Comparison of ENCODE assay signal across 8 cellular contexts in the genomic region with DNA sequence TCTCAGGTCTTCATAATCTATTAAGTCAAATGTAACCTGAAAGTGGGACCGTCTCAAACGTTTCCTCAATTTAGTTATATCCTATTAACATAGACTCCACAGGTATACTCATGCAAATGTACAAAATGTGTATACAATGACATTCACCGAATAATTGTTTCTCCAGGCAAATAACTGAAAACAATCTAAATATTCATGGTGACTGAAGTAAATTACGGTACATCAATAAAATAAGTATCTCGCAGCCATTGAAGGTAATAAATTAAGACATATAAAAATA. TPM values are rescaled to one million over a fixed set of nuclear protein-coding genes. Genes with fewer than 3 reads are reported as not detected.
DNase-seq lines count a peak whose midpoint lies in the region; ATAC-seq and TF ChIP-seq lines count a peak whose summit lies in the region.

No MANE protein-coding gene starts in this region.

- H3K36me3 Mint-ChIP-seq in activated T-cell treated with anti-CD3 and anti-CD28 coated beads, Interleukin-2, amount 50 U/mL, for 24 hours (ENCODE audit: low read depth): peaks cover 92% of the 10 kb centered on the region

- H3K4me1 ChIP-seq in adrenal gland (replicated peaks in 1 of 2): peaks cover 12 to 30% of the 10 kb centered on the region in 2 donors
- H3K4me1 ChIP-seq in right lobe of liver: peaks cover 0 to 18% (median 7%) of the 10 kb centered on the region in 4 donors
- peaks cover 0 to 28% (median 17%) of the 10 kb centered on the region in 4 donors for H3K4me1 ChIP-seq in tibial artery

- H3K9me3 Mint-ChIP-seq in activated T-cell treated with anti-CD3 and anti-CD28 coated beads, Interleukin-2, amount 50 U/mL, for 24 hours: no peaks in the 10 kb centered on the region

- ATAC-seq in right lobe of liver: no peak

- H3K27ac ChIP-seq in adrenal gland (peak overlapping the region in 3 of 5 donors; percentile 72 to 83 (median 79)), right lobe of liver (peak overlapping the region in 1 of 3 donors; percentile 48), tibial artery (peak overlapping the region; percentile 70 to 76)

- DNase-seq in activated T-cell treated with anti-CD3 and anti-CD28 coated beads, Interleukin-2, amount 50 U/mL, for 24 hours: no peak
- DNase-seq in activated T-cell treated with anti-CD3 and anti-CD28 coated beads, Interleukin-2, amount 50 U/mL, for 1 hour: no peak
- DNase-seq in adrenal gland: no peak
- no peak for DNase-seq in right lobe of liver
- no peak for DNase-seq in tibial artery
- no peak for DNase-seq in NCI-H1694 treated with DMSO at 0.1 percent for 48 hours (lab: John Stamatoyannopoulos, UW)
- no peak for DNase-seq in posterior cingulate gyrus
- DNase-seq in NCI-H146 treated with DMSO at 0.1 percent for 48 hours (lab: John Stamatoyannopoulos, UW; ENCODE audit: unreplicated experiment): no peak

- peak overlapping the region; percentile 96 for H3K4me3 Mint-ChIP-seq in activated T-cell treated with anti-CD3 and anti-CD28 coated beads, Interleukin-2, amount 50 U/mL, for 24 hours

- no peaks in the 10 kb centered on the region for H3K9me3 ChIP-seq in adrenal gland (replicated peaks in 1 of 3)
- no peaks in the 10 kb centered on the region for H3K9me3 ChIP-seq in right lobe of liver
- H3K9me3 ChIP-seq in tibial artery: no peaks in the 10 kb centered on the region

- peaks cover 70% of the 10 kb centered on the region for H3K4me1 Mint-ChIP-seq in activated T-cell treated with anti-CD3 and anti-CD28 coated beads, Interleukin-2, amount 50 U/mL, for 24 hours (ENCODE audit: low read depth)

- H3K27me3 ChIP-seq in adrenal gland (no peaks in the 10 kb centered on the region), right lobe of liver (no peaks in the 10 kb centered on the region), tibial artery (no peaks in the 10 kb centered on the region)

- WGBS in adrenal gland, 4 donors: 1% methylated on average over 5 of the region's 5 CpGs
- 0% methylated on average over 5 of the region's 5 CpGs for WGBS in right lobe of liver (ENCODE audit: insufficient coverage, low coverage, low lambda C conversion rate, missing lambda C conversion rate)

- H3K36me3 ChIP-seq in adrenal gland (replicated peaks in 1 of 2): peaks cover 0 to 9% of the 10 kb centered on the region in 2 donors
- peaks cover 0 to 13% (median 4%) of the 10 kb centered on the region in 4 donors for H3K36me3 ChIP-seq in right lobe of liver
- peaks cover 7 to 23% (median 16%) of the 10 kb centered on the region in 3 donors for H3K36me3 ChIP-seq in tibial artery

- TF ChIP-seq CTCF in adrenal gland (IDR thresholded peaks at IDR 0.05) (no peak), right lobe of liver (IDR thresholded peaks at IDR 0.05) (no peak), tibial artery (IDR thresholded peaks at IDR 0.05) (no peak)

- H3K27ac Mint-ChIP-seq in activated T-cell treated with anti-CD3 and anti-CD28 coated beads, Interleukin-2, amount 50 U/mL, for 24 hours: peak overlapping the region; percentile 99

- H3K4me3 ChIP-seq in adrenal gland (peak overlapping the region in 2 of 4 donors; percentile 54 to 57), right lobe of liver (peak overlapping the region; percentile 53 to 79 (median 74)), tibial artery (peak overlapping the region; percentile 64 to 84)

- TF ChIP-seq POLR2A in adrenal gland (IDR thresholded peaks at IDR 0.05) (no peak), right lobe of liver (IDR thresholded peaks at IDR 0.05) (no peak)

- intact Hi-C loops in adrenal gland (cut with DNase I): no loop called here
- intact Hi-C loops in right lobe of liver (cut with DNase I): no loop called here
- intact Hi-C loops in tibial artery (cut with DNase I; ENCODE audit: low total_unique reads): no loop called here
- intact Hi-C loops in posterior cingulate gyrus (cut with DNase I): loop anchor here (1.0 to 10.0 kb wide), 2 partner anchors 32 to 158 kb away; partner anchors contain the start of genes CENPP and NOL8

- H3K27me3 Mint-ChIP-seq in activated T-cell treated with anti-CD3 and anti-CD28 coated beads, Interleukin-2, amount 50 U/mL, for 24 hours: no peaks in the 10 kb centered on the region

RNA-seq across cellular contexts. Expression of gene IARS1, which starts 0.5 kb away (rescaled TPM):
- total RNA-seq in adrenal gland (100 to 1,000 TPM in 2 of 8 donors, 10 to 100 TPM in 6; 55.5 to 122 (median 80.1) TPM), right lobe of liver (10 to 100 TPM; 31.8 to 64.9 (median 40.6) TPM)
- 100 to 1,000 TPM in 1 of 3 donors, 10 to 100 TPM in 2; 16.8 to 152 (median 19.2) TPM for polyA plus RNA-seq in adrenal gland

RNA-seq across cellular contexts. Expression of gene NOL8, which starts 32.1 kb away (rescaled TPM):
- total RNA-seq in adrenal gland (10 to 100 TPM; 13.3 to 38.7 (median 30.6) TPM), right lobe of liver (10 to 100 TPM in 5 of 6 experiments, 1 to 10 TPM in 1; 8.9 to 25.9 (median 15.9) TPM)
- polyA plus RNA-seq in adrenal gland: 10 to 100 TPM; 33.7 to 55.3 (median 48.7) TPM

RNA-seq across cellular contexts. Expression of gene CENPP, which starts 32.7 kb away (rescaled TPM):
- total RNA-seq in adrenal gland (1 to 10 TPM; 1.1 to 7.2 (median 3.1) TPM), right lobe of liver (1 to 10 TPM; 1.0 to 3.7 (median 1.5) TPM)
- 1 to 10 TPM; 1.8 to 9.4 (median 2.2) TPM for polyA plus RNA-seq in adrenal gland
